In genomic region chr6:51820555-51820954, GRCh38 we compare ENCODE assay signal across 10 cellular contexts.
"Had no signal": no experiment of that assay in that cellular context is flagged by ENCODE, and none has a peak within 500 bp of the region (broad histone marks: within the 10 kb centered on the region; RNA-seq: fewer than 3 reads in every experiment).

No MANE protein-coding gene starts in this region.

- H3K4me3 Mint-ChIP-seq: HFFc6, IgD-negative memory B cell had no signal

- H3K4me1 ChIP-seq: HAP-1 had no signal

- H3K4me3 ChIP-seq: GM23248, HAP-1 had no signal

- DNase-seq: GM23248, GOT3, H7, HFFc6, KBM-7 had no signal

- H3K36me3 Mint-ChIP-seq: IgD-negative memory B cell had no signal

- H3K36me3 ChIP-seq: HAP-1 had no signal

- ATAC-seq: HCT116, HepG2 had no signal

- H3K27me3 Mint-ChIP-seq: IgD-negative memory B cell had no signal

- H3K9ac ChIP-seq: GM23248 had no signal

- H3K27ac ChIP-seq: GM23248, HL-60 had no signal

- H3K9me3 ChIP-seq: HAP-1 had no signal

- H3K4me1 Mint-ChIP-seq: IgD-negative memory B cell had no signal

- H3K9me3 Mint-ChIP-seq: IgD-negative memory B cell had no signal

- H3K27ac Mint-ChIP-seq: HFFc6, IgD-negative memory B cell had no signal
